ENCODE assay signal across 6 cellular contexts in the genomic region with DNA sequence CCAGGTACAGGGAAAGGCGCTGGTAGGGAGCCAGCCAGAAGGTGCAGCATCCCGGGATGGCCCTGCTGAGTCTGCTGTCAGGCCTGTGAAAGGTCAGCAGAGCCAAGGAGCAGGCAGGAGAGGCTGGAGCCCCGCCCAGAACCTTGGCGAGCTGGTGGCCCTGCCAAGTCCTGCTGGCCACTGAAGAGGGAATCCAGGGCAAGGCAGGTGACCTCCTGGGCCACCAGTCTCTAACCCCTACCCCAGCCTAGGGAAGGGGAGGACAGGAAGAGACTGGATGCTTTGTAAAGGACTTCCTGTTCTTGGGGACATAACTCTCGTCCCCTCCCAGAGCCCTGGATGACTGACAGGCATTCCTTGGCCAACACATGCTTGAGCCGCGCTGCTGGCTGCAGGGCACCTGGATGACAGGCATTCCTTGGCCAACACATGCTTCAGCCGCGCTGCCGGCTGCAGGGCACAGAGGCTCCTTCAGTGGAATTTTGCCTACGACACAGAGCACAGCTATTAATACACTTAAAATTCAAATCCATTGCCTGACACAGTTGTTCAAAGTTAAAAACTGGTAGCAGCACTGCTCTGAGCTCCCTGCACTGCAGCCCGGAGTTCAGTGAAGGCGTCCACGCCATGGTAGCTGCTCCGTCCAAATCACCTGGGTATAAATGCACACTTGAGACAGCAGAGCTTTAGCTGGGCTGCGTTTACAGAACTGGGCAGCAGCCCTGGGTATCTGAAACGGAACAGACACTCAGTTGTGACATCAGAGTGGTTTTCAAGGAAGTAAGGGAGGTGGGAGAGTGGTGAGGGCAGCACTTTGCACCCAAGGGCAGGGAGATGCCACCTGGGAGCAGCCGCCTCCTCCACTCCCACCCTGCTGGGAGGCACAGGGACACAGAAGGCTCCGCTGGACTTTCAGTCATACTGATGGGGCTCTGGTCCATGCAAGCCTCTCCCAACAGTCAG. TPM values are rescaled to one million over a fixed set of nuclear protein-coding genes. Genes with fewer than 3 reads are reported as not detected.
DNase-seq lines count a peak whose midpoint lies in the region; ATAC-seq and TF ChIP-seq lines count a peak whose summit lies in the region.

No MANE protein-coding gene starts in this region.

- DNase-seq in LNCaP clone FGC (ENCODE audit: low read depth): peak; percentile 89
- peak; percentile 39 for DNase-seq in prostate gland (ENCODE audit: low spot score)

- H3K4me3 Mint-ChIP-seq in brain: peak overlapping the region; percentile 83 to 91 (median 84)

- H3K4me3 ChIP-seq in LNCaP clone FGC (ENCODE audit: low read depth, low read length) (peak overlapping the region; percentile 66), prostate gland (peak overlapping the region in 1 of 2 donors; percentile 70)

- H3K27ac Mint-ChIP-seq in brain: peak overlapping the region in 4 of 5 experiments; percentile 60 to 83 (median 66)

- H3K36me3 Mint-ChIP-seq in brain: peaks cover 3% of the 10 kb centered on the region

- peaks cover 0 to 4% (median 0%) of the 10 kb centered on the region in 5 experiments for H3K9me3 Mint-ChIP-seq in brain

- intact Hi-C loops in prostate gland (cut with DNase I): no loop called here

- TF ChIP-seq POLR2A in prostate gland (IDR thresholded peaks at IDR 0.05): no peak

- TF ChIP-seq CTCF in LNCaP clone FGC (IDR thresholded peaks at IDR 0.05; ENCODE audit: control insufficient read depth, extremely low read depth, insufficient read depth) (no peak), brain (conservative IDR thresholded peaks at IDR 0.05) (no peak), prostate gland (IDR thresholded peaks at IDR 0.05) (no peak)

- H3K36me3 ChIP-seq in prostate gland: peaks cover 0 to 15% of the 10 kb centered on the region in 2 donors

- H3K27ac ChIP-seq in prostate gland: no peak overlapping the region

- peaks cover 3% of the 10 kb centered on the region for H3K27me3 Mint-ChIP-seq in brain

- no peak for ATAC-seq in HG03520 (IDR thresholded peaks at IDR 0.05; ENCODE audit: unreplicated experiment)
- no peak for ATAC-seq in GM21367 (IDR thresholded peaks at IDR 0.05; ENCODE audit: unreplicated experiment)
- ATAC-seq in GM19452 (IDR thresholded peaks at IDR 0.05; ENCODE audit: unreplicated experiment): no peak

- no peaks in the 10 kb centered on the region for H3K9me3 ChIP-seq in prostate gland

- H3K27me3 ChIP-seq in prostate gland (replicated peaks; ENCODE audit: insufficient read depth): no peaks in the 10 kb centered on the region

- 48% methylated on average over 18 of the region's 19 CpGs for WGBS in prostate gland

- peaks cover 24% of the 10 kb centered on the region for H3K4me1 Mint-ChIP-seq in brain

- peaks cover 19% of the 10 kb centered on the region for H3K4me1 ChIP-seq in prostate gland (replicated peaks)

RNA-seq across cellular contexts. Expression of gene BRICD5, which starts 2.0 kb away (rescaled TPM):
- polyA plus RNA-seq in brain (ENCODE audit: insufficient read depth, low read depth, low replicate concordance): 5.1 TPM
- 10 to 100 TPM; 18.4 to 26.2 TPM for total RNA-seq in prostate gland

RNA-seq across cellular contexts. Expression of gene PGP, which starts 2.0 kb away (rescaled TPM):
- polyA plus RNA-seq in brain (ENCODE audit: insufficient read depth, low read depth, low replicate concordance): 16.7 TPM
- total RNA-seq in prostate gland: 10 to 100 TPM; 12.7 to 23.7 TPM

RNA-seq across cellular contexts. Expression of gene MLST8, which starts 7.4 kb away (rescaled TPM):
- polyA plus RNA-seq in brain (ENCODE audit: insufficient read depth, low read depth, low replicate concordance): 131 TPM
- total RNA-seq in prostate gland: 100 to 1,000 TPM in 1 of 2 donors, 10 to 100 TPM in 1; 55.9 to 110 TPM

RNA-seq across cellular contexts. Expression of gene E4F1, which starts 10.7 kb away (rescaled TPM):
- 20.9 TPM for polyA plus RNA-seq in brain (ENCODE audit: insufficient read depth, low read depth, low replicate concordance)
- total RNA-seq in prostate gland: 10 to 100 TPM; 38.7 to 69.1 TPM

RNA-seq across cellular contexts. Expression of gene CASKIN1, which starts 16.2 kb away (rescaled TPM):
- polyA plus RNA-seq in brain (ENCODE audit: insufficient read depth, low read depth, low replicate concordance): 17.2 TPM
- 1 to 10 TPM in 1 of 2 donors, under 1 TPM in 1; 0.77 to 5.3 TPM for total RNA-seq in prostate gland
